19 cellular contexts compared by ENCODE assay signal in the genomic region with DNA sequence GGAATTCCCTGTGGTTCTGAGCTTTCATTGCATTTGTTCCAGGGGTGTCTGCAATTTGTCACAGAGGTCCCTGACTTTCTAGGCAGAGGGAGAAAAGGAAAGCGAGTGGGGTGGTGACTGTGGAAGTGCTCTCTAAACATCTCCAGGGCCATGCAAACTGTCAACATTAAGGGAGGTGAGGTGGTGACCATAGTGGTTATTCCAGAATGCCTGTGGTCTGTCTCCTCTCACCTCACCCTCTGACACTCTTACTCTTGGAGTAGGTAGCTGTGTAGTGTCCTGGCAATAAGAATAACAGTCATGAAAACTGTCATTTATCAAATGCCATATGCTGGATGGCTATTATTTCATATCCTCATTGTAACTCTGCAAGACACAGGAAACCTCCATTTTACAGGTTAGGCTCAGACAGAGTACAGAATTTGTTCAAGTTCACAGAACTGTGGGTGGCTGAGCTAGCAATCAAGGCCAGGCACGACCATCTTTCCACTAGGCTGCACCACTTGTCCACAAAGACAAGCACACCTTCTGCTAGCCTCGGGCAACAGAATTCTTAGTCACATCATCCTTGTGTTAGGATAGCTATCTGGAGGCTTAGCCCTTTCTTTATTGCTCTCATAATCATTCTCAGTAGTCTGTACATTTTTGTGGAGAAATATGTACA.
A peak's percentile ranks its signal among the peaks of the same experiment; 100 is the strongest.
DNase-seq lines count a peak whose midpoint lies in the region; ATAC-seq, FAIRE-seq and TF ChIP-seq lines count a peak whose summit lies in the region.
"Had no signal": no experiment of that assay in that cellular context is flagged by ENCODE, and none has a peak within 500 bp of the region (broad histone marks: within the 10 kb centered on the region; RNA-seq: fewer than 3 reads in every experiment).

No MANE protein-coding gene starts in this region.

- H3K27me3 Mint-ChIP-seq in natural killer cell (ENCODE audit: low read depth in 2 of 2), result peaks cover 10 to 14% of the 10 kb centered on the region in 2 donors
- H3K27me3 Mint-ChIP-seq in natural killer cell treated with Interleukin-12 subunit alpha and Interleukin-12 subunit beta and Interleukin-15 and Interleukin-18, amount 100 ng/mL, for 72 hours, result peaks cover 7 to 10% of the 10 kb centered on the region in 2 donors

- no TSS peak for BruUV-seq in GM12878 (replicated peaks; lab: Mats Ljungman, UMichigan)

- H3K4me2 ChIP-seq in KMS-11 (peak overlapping the region; percentile 47), GM12878 (ENCODE audit: control insufficient read depth, insufficient read depth) (peak overlapping the region; percentile 72)

- no peaks in the 10 kb centered on the region for H3K36me3 Mint-ChIP-seq in natural killer cell
- no peaks in the 10 kb centered on the region for H3K36me3 Mint-ChIP-seq in natural killer cell treated with Interleukin-12 subunit alpha and Interleukin-12 subunit beta and Interleukin-15 and Interleukin-18, amount 100 ng/mL, for 72 hours
- H3K36me3 Mint-ChIP-seq: immature natural killer cell, mesothelial cell of epicardium, type B pancreatic cell had no signal

- peaks cover 24% of the 10 kb centered on the region for H3K4me1 ChIP-seq in KMS-11 (ENCODE audit: low read depth, poor library complexity, severe bottlenecking)
- peaks cover 19% of the 10 kb centered on the region for H3K4me1 ChIP-seq in GM12878 (ENCODE audit: control insufficient read depth, insufficient read depth, low read length)
- H3K4me1 ChIP-seq: gastrocnemius medialis had no signal

- in situ Hi-C loops in GM12878 (cut with MboI), result no loop called here

- H3K9ac ChIP-seq in KMS-11 (no peak overlapping the region), GM12878 (ENCODE audit: control insufficient read depth, insufficient read depth, low read length) (no peak overlapping the region; the same call in 1 of the 2 replicates)

- no peak overlapping the region for H3K4me3 Mint-ChIP-seq in natural killer cell
- no peak overlapping the region for H3K4me3 Mint-ChIP-seq in natural killer cell treated with Interleukin-12 subunit alpha and Interleukin-12 subunit beta and Interleukin-15 and Interleukin-18, amount 100 ng/mL, for 72 hours
- H3K4me3 Mint-ChIP-seq: immature natural killer cell; mesothelial cell of epicardium; T-helper 1 cell treated with Interleukin-12 subunit alpha and Interleukin-12 subunit beta and Interleukin-4 antibody, amounts not matched to agents 30 μg/mL and 1 μg/mL, for 36 hours; type B pancreatic cell had no signal

- POLR2A ChIA-PET in GM12878 (lab: Charles Lee), result no interaction called here

- intact Hi-C loops in natural killer cell (cut with micrococcal nuclease) (no loop called here), GM12878 (cut with micrococcal nuclease; ENCODE audit: unreplicated experiment) (no loop called here)

- H4K20me1 ChIP-seq in KMS-11 (ENCODE audit: insufficient read depth) (no peaks in the 10 kb centered on the region), GM12878 (ENCODE audit: control insufficient read depth, insufficient read depth) (no peaks in the 10 kb centered on the region)

- ATAC-seq in natural killer cell (peak in 2 of 3 donors; percentile 10 to 18), GM12878 (peak; percentile 51), HG03175 (IDR thresholded peaks at IDR 0.05; ENCODE audit: unreplicated experiment) (no peak), HG02588 (IDR thresholded peaks at IDR 0.05; ENCODE audit: unreplicated experiment) (no peak)
- no peak for ATAC-seq in natural killer cell treated with Interleukin-12 subunit alpha and Interleukin-12 subunit beta and Interleukin-15 and Interleukin-18, amount 100 ng/mL, for 72 hours
- ATAC-seq: gastrocnemius medialis had no signal

- H3K27me3 ChIP-seq in KMS-11 (ENCODE audit: insufficient read depth, low read depth) (no peaks in the 10 kb centered on the region), GM12878 (replicated peaks in 1 of 2; ENCODE audit: control insufficient read depth in 2 of 2, insufficient read depth in 2 of 2, low read length in 1 of 2) (no peaks in the 10 kb centered on the region)
- H3K27me3 ChIP-seq: gastrocnemius medialis had no signal

- H2AFZ ChIP-seq in KMS-11 (ENCODE audit: low read depth) (no peak overlapping the region), GM12878 (ENCODE audit: control insufficient read depth, low read depth, low read length) (peak overlapping the region; percentile 21; the same call in 1 of the 2 replicates)

- H3K4me1 Mint-ChIP-seq in natural killer cell, result peaks cover 0 to 12% of the 10 kb centered on the region in 2 donors
- peaks cover 5 to 11% of the 10 kb centered on the region in 2 donors for H3K4me1 Mint-ChIP-seq in natural killer cell treated with Interleukin-12 subunit alpha and Interleukin-12 subunit beta and Interleukin-15 and Interleukin-18, amount 100 ng/mL, for 72 hours (ENCODE audit: low read depth in 2 of 2)

- no peak for FAIRE-seq in GM12878 (lab: Jason Lieb, UNC)

- H3K9me3 ChIP-seq in GM12878 (replicated peaks; ENCODE audit: control insufficient read depth, insufficient read depth, low read length), result peaks cover 1% of the 10 kb centered on the region; the same call in 1 of the 3 replicates
- H3K9me3 ChIP-seq: gastrocnemius medialis, neutrophil had no signal

- H3K79me2 ChIP-seq in KMS-11 (ENCODE audit: insufficient read depth, low read depth), result no peaks in the 10 kb centered on the region
- H3K79me2 ChIP-seq in GM12878 (ENCODE audit: control insufficient read depth, insufficient read depth, low read length), result no peaks in the 10 kb centered on the region

- TF ChIP-seq CTCF in natural killer cell (IDR thresholded peaks at IDR 0.05), result no peak
- no peak for TF ChIP-seq CTCF in KMS-11 (conservative IDR thresholded peaks at IDR 0.05; ENCODE audit: low read depth, low read length)
- peak in 1 of 3 experiments; percentile 6; a peak in 1 of 6 replicates for TF ChIP-seq CTCF in GM12878 (IDR thresholded peaks at IDR 0.05 in 2 of 3, conservative IDR thresholded peaks at IDR 0.05 in 1 of 3; ENCODE audit: control insufficient read depth in 2 of 3, extremely low read depth in 1 of 3, insufficient read depth in 1 of 3, low read depth in 3 of 3, low read length in 3 of 3)

- RAD21 ChIA-PET in GM12878 (lab: Charles Lee; ENCODE audit: unreplicated experiment), result no interaction called here

- H3K36me3 ChIP-seq in KMS-11 (ENCODE audit: insufficient read depth), result no peaks in the 10 kb centered on the region
- H3K36me3 ChIP-seq in GM12878 (ENCODE audit: control insufficient read depth in 2 of 2, insufficient read depth in 2 of 2, low read length in 1 of 2), result no peaks in the 10 kb centered on the region
- H3K36me3 ChIP-seq: gastrocnemius medialis, neutrophil had no signal

- SMC1A ChIA-PET in GM12878 (lab: Charles Lee; ENCODE audit: uncharacterized antibody, unreplicated experiment), result interaction anchor here (1.0 to 1.3 kb wide), 4 partner anchors 13 to 41 kb away, joined by 3 to 4 read pairs (median 3); no protein-coding TSS in a partner anchor

- H3K27ac Mint-ChIP-seq in natural killer cell, result no peak overlapping the region
- no peak overlapping the region for H3K27ac Mint-ChIP-seq in natural killer cell treated with Interleukin-12 subunit alpha and Interleukin-12 subunit beta and Interleukin-15 and Interleukin-18, amount 100 ng/mL, for 72 hours
- H3K27ac Mint-ChIP-seq: mesothelial cell of epicardium; T-helper 1 cell treated with Interleukin-12 subunit alpha and Interleukin-12 subunit beta and Interleukin-4 antibody, amounts not matched to agents 30 μg/mL and 1 μg/mL, for 36 hours; type B pancreatic cell had no signal

- no peak overlapping the region for H3K4me3 ChIP-seq in KMS-11 (IDR thresholded peaks at IDR 0.05; ENCODE audit: insufficient read depth, low read depth, low read length)
- H3K4me3 ChIP-seq in GM12878, result peak overlapping the region; percentile 45; the same call in 1 of the 2 replicates
- H3K4me3 ChIP-seq: gastrocnemius medialis had no signal

- 0 out of 2 replicates have a peak, but pooled peaks have one; percentile 9 for TF ChIP-seq RAD21 in GM12878 (IDR thresholded peaks at IDR 0.05; ENCODE audit: insufficient read depth, low read depth, low read length)

- no peak for TF ChIP-seq EP300 in GM12878 (IDR thresholded peaks at IDR 0.05; ENCODE audit: borderline replicate concordance in 1 of 2, control insufficient read depth in 1 of 2, low read depth in 2 of 2, low read length in 2 of 2)

- 61% methylated on average over 3 of the region's 3 CpGs for WGBS in GM12878 (ENCODE audit: insufficient coverage, insufficient replicate concordance, low lambda C conversion rate, missing lambda C conversion rate)

- no peaks in the 10 kb centered on the region for H3K9me3 Mint-ChIP-seq in natural killer cell
- H3K9me3 Mint-ChIP-seq in natural killer cell treated with Interleukin-12 subunit alpha and Interleukin-12 subunit beta and Interleukin-15 and Interleukin-18, amount 100 ng/mL, for 72 hours, result no peaks in the 10 kb centered on the region
- H3K9me3 Mint-ChIP-seq: immature natural killer cell; mesothelial cell of epicardium; T-helper 1 cell treated with Interleukin-12 subunit alpha and Interleukin-12 subunit beta and Interleukin-4 antibody, amounts not matched to agents 30 μg/mL and 1 μg/mL, for 36 hours had no signal

- H3K27ac ChIP-seq in KMS-11, result no peak overlapping the region; the same call in 1 of the 2 replicates
- H3K27ac ChIP-seq in GM12878 (ENCODE audit: control insufficient read depth, insufficient read depth), result peak overlapping the region; percentile 17
- H3K27ac ChIP-seq: gastrocnemius medialis, neutrophil had no signal

- no peak for TF ChIP-seq POLR2A in GM12878 (IDR thresholded peaks at IDR 0.05; ENCODE audit: low read depth, low read length)

- CTCF ChIA-PET in GM12878 (lab: Yijun Ruan, JAX), result interaction anchor here (0.7 to 1.2 kb wide), 6 partner anchors 8 to 366 kb away, joined by 3 to 4 read pairs (median 3); no protein-coding TSS in a partner anchor

- DNase-seq in natural killer cell, result no peak
- DNase-seq in natural killer cell treated with Interleukin-12 subunit alpha and Interleukin-12 subunit beta and Interleukin-15 and Interleukin-18, amount 100 ng/mL, for 72 hours (ENCODE audit: low spot score), result no peak
- no peak for DNase-seq in GM12878 (ENCODE audit: low read depth, low spot score)
- no peak for DNase-seq in A172 (ENCODE audit: low spot score)
- no peak for DNase-seq in NCI-H510A treated with DMSO at 0.1 percent for 48 hours (lab: John Stamatoyannopoulos, UW)
- DNase-seq: activated T-cell treated with anti-CD3 and anti-CD28 coated beads for 4 hours, cerebellar nuclear complex, gastrocnemius medialis, GOT3, IMR-90, NCI-H446 had no signal

TF ChIP-seq in GM12878, 131 proteins besides CTCF, POLR2A, EP300 and RAD21:
- TF ChIP-seq IRF4 (IDR thresholded peaks at IDR 0.05; ENCODE audit: low read depth, low read length), result no peak
- TF ChIP-seq, protein P1, sequence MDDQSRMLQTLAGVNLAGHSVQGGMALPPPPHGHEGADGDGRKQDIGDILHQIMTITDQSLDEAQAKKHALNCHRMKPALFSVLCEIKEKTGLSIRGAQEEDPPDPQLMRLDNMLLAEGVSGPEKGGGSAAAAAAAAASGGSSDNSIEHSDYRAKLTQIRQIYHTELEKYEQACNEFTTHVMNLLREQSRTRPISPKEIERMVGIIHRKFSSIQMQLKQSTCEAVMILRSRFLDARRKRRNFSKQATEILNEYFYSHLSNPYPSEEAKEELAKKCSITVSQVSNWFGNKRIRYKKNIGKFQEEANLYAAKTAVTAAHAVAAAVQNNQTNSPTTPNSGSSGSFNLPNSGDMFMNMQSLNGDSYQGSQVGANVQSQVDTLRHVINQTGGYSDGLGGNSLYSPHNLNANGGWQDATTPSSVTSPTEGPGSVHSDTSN (IDR thresholded peaks at IDR 0.05; ENCODE audit: insufficient replicate concordance, low read depth, low read length), result no peak

Comparison
In these comparisons a context has a peak if more than half of its experiments do, and no peak if none do; other contexts are left out.
1. ATAC-seq: peak in natural killer cell (2 of 3) and GM12878 (single experiment); none in natural killer cell treated with Interleukin-12 subunit alpha and Interleukin-12 subunit beta and Interleukin-15 and Interleukin-18, amount 100 ng/mL, for 72 hours (0 of 2), HG03175 (single experiment) and HG02588 (single experiment).